ENCODE assay signal across 17 cellular contexts in the genomic region with DNA sequence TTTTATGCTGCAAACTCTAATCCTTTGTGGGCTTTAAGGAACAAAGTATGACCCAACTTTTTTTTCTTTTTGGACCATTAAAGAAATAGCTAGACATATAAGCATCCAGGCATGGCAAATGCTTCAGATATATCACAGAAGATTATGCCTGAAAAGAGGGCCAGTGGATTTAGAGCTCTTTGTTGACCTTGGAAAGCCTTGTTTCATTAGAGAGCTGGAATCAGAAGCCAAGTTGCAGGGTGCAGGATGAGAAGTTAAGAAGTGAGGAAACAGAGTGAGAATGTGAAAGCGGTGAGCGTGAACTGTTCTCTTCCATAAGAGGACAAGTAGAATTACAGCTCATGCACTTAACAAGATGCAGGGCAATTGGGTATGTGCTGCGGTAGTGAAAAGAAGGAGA.
DNase-seq lines count a peak whose midpoint lies in the region; ATAC-seq and TF ChIP-seq lines count a peak whose summit lies in the region.
"Had no signal": no experiment of that assay in that cellular context is flagged by ENCODE, and none has a peak within 500 bp of the region (broad histone marks: within the 10 kb centered on the region; RNA-seq: fewer than 3 reads in every experiment).

No MANE protein-coding gene starts in this region.

- H3K79me2 ChIP-seq in KMS-11 (ENCODE audit: insufficient read depth, low read depth) = no peaks in the 10 kb centered on the region

- no peak for ATAC-seq in HG03565 (IDR thresholded peaks at IDR 0.05; ENCODE audit: unreplicated experiment)
- ATAC-seq: A549; CD8-positive, alpha-beta T cell had no signal

- H3K4me3 ChIP-seq in KMS-11 (IDR thresholded peaks at IDR 0.05; ENCODE audit: insufficient read depth, low read depth, low read length) (no peak overlapping the region), retinal pigment epithelial cell (ENCODE audit: low read length) (no peak overlapping the region)
- H3K4me3 ChIP-seq: A549; BLaER1 treated with 17β-estradiol and CSF1 and Interleukin-3, amounts not matched to agents 10 nM and 100 nM had no signal

- H3K4me2 ChIP-seq in KMS-11 = peak overlapping the region; percentile 15; the same call in 1 of the 2 replicates
- H3K4me2 ChIP-seq: A549; BLaER1 treated with 17β-estradiol and CSF1 and Interleukin-3, amounts not matched to agents 10 nM and 100 nM had no signal

- no peaks in the 10 kb centered on the region for H3K36me3 ChIP-seq in KMS-11 (ENCODE audit: insufficient read depth)

- H3K27me3 ChIP-seq in KMS-11 (ENCODE audit: insufficient read depth, low read depth) = no peaks in the 10 kb centered on the region
- H3K27me3 ChIP-seq: BLaER1 treated with 17β-estradiol and CSF1 and Interleukin-3, amounts not matched to agents 10 nM and 100 nM had no signal

- H2AFZ ChIP-seq in KMS-11 (ENCODE audit: low read depth) = no peak overlapping the region

- no peak for TF ChIP-seq CTCF in KMS-11 (conservative IDR thresholded peaks at IDR 0.05; ENCODE audit: low read depth, low read length)
- no peak for TF ChIP-seq CTCF in retinal pigment epithelial cell (conservative IDR thresholded peaks at IDR 0.05; ENCODE audit: low read depth, low read length)

- H3K27ac ChIP-seq in KMS-11 = no peak overlapping the region
- H3K27ac ChIP-seq: 22Rv1; A549; BLaER1 treated with 17β-estradiol and CSF1 and Interleukin-3, amounts not matched to agents 10 nM and 100 nM; C4-2B had no signal

- DNase-seq in astrocyte of the hippocampus (ENCODE audit: low read depth, low spot score) = peak; percentile 54
- DNase-seq in retinal pigment epithelial cell (ENCODE audit: low read depth) = peak; percentile 53
- no peak for DNase-seq in activated T-cell treated with anti-CD3 and anti-CD28 coated beads for 4 hours
- DNase-seq in SW480 (ENCODE audit: low spot score) = no peak
- DNase-seq: AML-193; Caco-2; Calu3; CD4-positive, alpha-beta T cell; CD8-positive, alpha-beta T cell; DMS79 treated with DMSO at 0.1 percent for 48 hours; GF-D8 had no signal

- H4K20me1 ChIP-seq in KMS-11 (ENCODE audit: insufficient read depth) = no peaks in the 10 kb centered on the region
- H4K20me1 ChIP-seq: BLaER1 treated with 17β-estradiol and CSF1 and Interleukin-3, amounts not matched to agents 10 nM and 100 nM had no signal

- peaks cover 27% of the 10 kb centered on the region for H3K4me1 ChIP-seq in KMS-11 (ENCODE audit: low read depth, poor library complexity, severe bottlenecking)
- H3K4me1 ChIP-seq: A549; BLaER1 treated with 17β-estradiol and CSF1 and Interleukin-3, amounts not matched to agents 10 nM and 100 nM; Caco-2 had no signal

- no peak overlapping the region for H3K9ac ChIP-seq in KMS-11
- H3K9ac ChIP-seq: BLaER1 treated with 17β-estradiol and CSF1 and Interleukin-3, amounts not matched to agents 10 nM and 100 nM had no signal

Comparison
In these comparisons a context has a peak if more than half of its experiments do, and no peak if none do; other contexts are left out.
1. DNase-seq: peak in astrocyte of the hippocampus (single experiment) and retinal pigment epithelial cell (single experiment); none in activated T-cell treated with anti-CD3 and anti-CD28 coated beads for 4 hours (single experiment) and SW480 (single experiment).